In genomic region chr7:103993551-103993950, GRCh38 we compare ENCODE assay signal across 21 cellular contexts. TPM values are rescaled to one million over a fixed set of nuclear protein-coding genes. Genes with fewer than 3 reads are reported as not detected.
"Had no signal": no experiment of that assay in that cellular context is flagged by ENCODE, and none has a peak within 500 bp of the region (broad histone marks: within the 10 kb centered on the region; RNA-seq: fewer than 3 reads in every experiment).

No MANE protein-coding gene starts in this region.

- H3K27ac ChIP-seq: colonic mucosa, gastrocnemius medialis, parathyroid adenoma, psoas muscle, spleen, suprapubic skin, thyroid gland, uterus had no signal

- H3K4me1 ChIP-seq: colonic mucosa, parathyroid adenoma, psoas muscle, uterus had no signal

- H3K4me3 ChIP-seq: colonic mucosa, gastrocnemius medialis, lung, psoas muscle, spleen, suprapubic skin, thyroid gland, uterus had no signal

- H3K27me3 ChIP-seq: thyroid gland had no signal

- ATAC-seq: gastrocnemius medialis, left cardiac atrium, left ventricle myocardium superior, psoas muscle, sciatic nerve had no signal

- H3K36me3 ChIP-seq: colonic mucosa, gastrocnemius medialis, spleen, suprapubic skin, thyroid gland, uterus had no signal

- H3K9me3 ChIP-seq: colonic mucosa, gastrocnemius medialis, psoas muscle, spleen, suprapubic skin, thyroid gland, uterus had no signal

- DNase-seq: colonic mucosa; dermis blood vessel endothelial cell; gastrocnemius medialis; immature natural killer cell; left cardiac atrium; left ventricle myocardium superior; mesenchymal stem cell; midbrain; naive B cell; occipital lobe; psoas muscle; spleen; stimulated activated CD4-positive, alpha-beta T cell treated with anti-CD3 and anti-CD28 coated beads, Interleukin-2, amount 100 ng/mL, for 24 hours; stimulated activated naive CD4-positive, alpha-beta T cell; thyroid gland; uterus had no signal

RNA-seq across cellular contexts. Expression of gene RELN, which starts 4.1 kb away (rescaled TPM):
- polyA plus RNA-seq: immature natural killer cell, keratinocyte had no signal
